16 cellular contexts compared by ENCODE assay signal in genomic region chr9:19465571-19466267, GRCh38. TPM values are rescaled to one million over a fixed set of nuclear protein-coding genes. Genes with fewer than 3 reads are reported as not detected.
DNase-seq lines count a peak whose midpoint lies in the region; ATAC-seq, FAIRE-seq and TF ChIP-seq lines count a peak whose summit lies in the region.
"Had no signal": no experiment of that assay in that cellular context is flagged by ENCODE, and none has a peak within 500 bp of the region (broad histone marks: within the 10 kb centered on the region; RNA-seq: fewer than 3 reads in every experiment).

No MANE protein-coding gene starts in this region.

- POLR2A ChIA-PET in HepG2 (lab: Yijun Ruan, JAX): interaction anchor here (0.6 to 1.9 kb wide), 2 partner anchors 310 to 417 kb away, joined by 3 to 8 read pairs; partner anchors contain the start of gene RRAGA
- POLR2A ChIA-PET in PC-9 (lab: Charles Lee; ENCODE audit: unreplicated experiment): no interaction called here

- TF ChIP-seq POLR2A in HepG2 (IDR thresholded peaks at IDR 0.05; ENCODE audit: insufficient read depth in 1 of 2, low read depth in 2 of 2, low read length in 2 of 2) (no peak), right lobe of liver (IDR thresholded peaks at IDR 0.05) (no peak)

- H3K4me1 Mint-ChIP-seq in HFFc6 (ENCODE audit: low read depth): peaks cover 7% of the 10 kb centered on the region; the same call in 1 of the 2 replicates
- H3K4me1 Mint-ChIP-seq in stimulated activated naive B cell treated with anti-CD40 and anti-IgM and Interleukin-4, amounts not matched to agents 10 μg/mL and 1 μg/mL and 100 μg/mL, for 72 hours: peaks cover 8 to 16% of the 10 kb centered on the region in 2 donors

- no peak overlapping the region for H3K9ac ChIP-seq in HepG2 (ENCODE audit: insufficient read depth, low read depth, low read length)

- H3K4me3 ChIP-seq in HepG2 (replicated peaks in 1 of 3; ENCODE audit: insufficient read depth in 1 of 3, low read depth in 2 of 3, low read length in 3 of 3) (no peak overlapping the region), right lobe of liver (no peak overlapping the region), PC-9 (no peak overlapping the region)

- CTCF ChIA-PET in HepG2 (lab: Yijun Ruan, JAX; ENCODE audit: low intra/inter-chr PET ratio, low total read pairs): no interaction called here
- CTCF ChIA-PET in PC-9 (lab: Charles Lee): interaction anchor here (0.8 to 1.1 kb wide), 2 partner anchors 11 to 417 kb away, joined by 3 to 10 read pairs; partner anchors contain the start of gene RRAGA

- H3K9me2 ChIP-seq in PC-9 (ENCODE audit: insufficient read depth): no peaks in the 10 kb centered on the region

- in situ Hi-C loops in HepG2 (cut with HindIII; ENCODE audit: extremely low pct_ligation_motif_present, low pct_unique_long_range_greater_than_20kb): loop anchor here (10.0 kb wide), 1 partner anchor 421 kb away; the partner anchor contains the start of gene RRAGA

- intact Hi-C loops in HepG2 (cut with micrococcal nuclease; ENCODE audit: unreplicated experiment) (no loop called here), right lobe of liver (cut with DNase I) (no loop called here), PC-9 (cut with micrococcal nuclease; ENCODE audit: unreplicated experiment) (no loop called here), left colon (cut with DNase I, micrococcal nuclease) (no loop called here)

- no peak for TF ChIP-seq EP300 in HepG2 (IDR thresholded peaks at IDR 0.05; ENCODE audit: low read depth in 2 of 2, low read length in 2 of 2)
- TF ChIP-seq EP300 in HepG2 (CRISPR knock-in tag; IDR thresholded peaks at IDR 0.05; ENCODE audit: borderline replicate concordance): no peak

- no peak for FAIRE-seq in HepG2 (lab: Jason Lieb, UNC)
- FAIRE-seq: astrocyte had no signal

- H3K27me3 Mint-ChIP-seq in HFFc6 (ENCODE audit: insufficient read depth): peaks cover 2% of the 10 kb centered on the region
- peaks cover 0 to 19% of the 10 kb centered on the region in 2 donors for H3K27me3 Mint-ChIP-seq in stimulated activated naive B cell treated with anti-CD40 and anti-IgM and Interleukin-4, amounts not matched to agents 10 μg/mL and 1 μg/mL and 100 μg/mL, for 72 hours
- H3K27me3 Mint-ChIP-seq: CD4-positive, alpha-beta memory T cell; stimulated activated naive CD8-positive, alpha-beta T cell treated with anti-CD3 and anti-CD28 coated beads, Interleukin-15, Interleukin-2, amounts not matched to agents 100 ng/mL and 50 ng/mL, for 24 hours had no signal

- H3K27me3 ChIP-seq in HepG2 (ENCODE audit: control insufficient read depth in 1 of 2, insufficient read depth in 2 of 2, low read length in 2 of 2): peaks cover 0 to 10% of the 10 kb centered on the region in 2 experiments; a peak in 3 of 5 replicates
- no peaks in the 10 kb centered on the region for H3K27me3 ChIP-seq in right lobe of liver
- H3K27me3 ChIP-seq in PC-9 (ENCODE audit: insufficient read depth, low read depth): no peaks in the 10 kb centered on the region
- H3K27me3 ChIP-seq in layer of hippocampus (ENCODE audit: control insufficient read depth, insufficient read depth, low read length): no peaks in the 10 kb centered on the region
- H3K27me3 ChIP-seq: tibial nerve had no signal

- H3K4me3 Mint-ChIP-seq in HFFc6: no peak overlapping the region
- H3K4me3 Mint-ChIP-seq in stimulated activated naive B cell treated with anti-CD40 and anti-IgM and Interleukin-4, amounts not matched to agents 10 μg/mL and 1 μg/mL and 100 μg/mL, for 72 hours: no peak overlapping the region

- no TSS peak for BruUV-seq in HepG2 (replicated peaks; lab: Mats Ljungman, UMichigan)
- BruUV-seq in PC-9 (replicated peaks; lab: Mats Ljungman, UMichigan): no TSS peak

- H2AFZ ChIP-seq in HepG2 (ENCODE audit: low read length) (peak overlapping the region; percentile 17), PC-9 (no peak overlapping the region)

- TF ChIP-seq CTCF in HepG2 (CRISPR knock-in tag; IDR thresholded peaks at IDR 0.05) (no peak), right lobe of liver (IDR thresholded peaks at IDR 0.05) (no peak), PC-9 (conservative IDR thresholded peaks at IDR 0.05) (no peak), GM10266 (IDR thresholded peaks at IDR 0.05; ENCODE audit: control insufficient read depth, insufficient read depth, low read depth, missing control alignments) (no peak), HFFc6 (IDR thresholded peaks at IDR 0.05) (no peak)

- H3K27ac ChIP-seq in HepG2 (ENCODE audit: extremely low read length, insufficient read depth, low read length) (no peak overlapping the region), right lobe of liver (no peak overlapping the region), PC-9 (no peak overlapping the region), layer of hippocampus (ENCODE audit: low read depth, low read length) (peak overlapping the region; percentile 64)
- H3K27ac ChIP-seq: left lung, prostate gland had no signal

- no peaks in the 10 kb centered on the region for H3K36me3 Mint-ChIP-seq in HFFc6 (ENCODE audit: low read depth)
- H3K36me3 Mint-ChIP-seq in stimulated activated naive B cell treated with anti-CD40 and anti-IgM and Interleukin-4, amounts not matched to agents 10 μg/mL and 1 μg/mL and 100 μg/mL, for 72 hours: no peaks in the 10 kb centered on the region
- H3K36me3 Mint-ChIP-seq: CD4-positive, alpha-beta memory T cell had no signal

- no peaks in the 10 kb centered on the region for H4K20me1 ChIP-seq in HepG2 (ENCODE audit: insufficient read depth, low read length)
- H4K20me1 ChIP-seq in PC-9 (ENCODE audit: insufficient read depth): no peaks in the 10 kb centered on the region

- H3K27ac Mint-ChIP-seq in HFFc6: no peak overlapping the region
- no peak overlapping the region for H3K27ac Mint-ChIP-seq in stimulated activated naive B cell treated with anti-CD40 and anti-IgM and Interleukin-4, amounts not matched to agents 10 μg/mL and 1 μg/mL and 100 μg/mL, for 72 hours
- H3K27ac Mint-ChIP-seq: stimulated activated naive CD8-positive, alpha-beta T cell treated with anti-CD3 and anti-CD28 coated beads, Interleukin-15, Interleukin-2, amounts not matched to agents 100 ng/mL and 50 ng/mL, for 24 hours had no signal

- DNase-seq in HepG2 (ENCODE audit: low spot score) (no peak), right lobe of liver (no peak), PC-9 (no peak), GM10266 (ENCODE audit: extremely low spot score) (no peak), HFFc6 (no peak), left colon (no peak)
- no peak for DNase-seq in stimulated activated naive B cell treated with anti-CD40 and anti-IgM and Interleukin-4, amounts not matched to agents 10 μg/mL and 1 μg/mL and 100 μg/mL, for 72 hours
- DNase-seq: NCI-H2081 treated with DMSO at 0.1 percent for 48 hours, SHP77 treated with DMSO at 0.1 percent for 48 hours had no signal

- TF ChIP-seq RAD21 in HepG2 (CRISPR knock-in tag; IDR thresholded peaks at IDR 0.05): no peak

- H3K4me1 ChIP-seq in HepG2 (ENCODE audit: insufficient read depth, low read length) (peaks cover 11% of the 10 kb centered on the region), right lobe of liver (peaks cover 0 to 8% (median 0%) of the 10 kb centered on the region in 4 donors), PC-9 (replicated peaks; ENCODE audit: insufficient read depth) (no peaks in the 10 kb centered on the region)
- H3K4me1 ChIP-seq: prostate gland had no signal

- no peaks in the 10 kb centered on the region for H3K9me3 ChIP-seq in HepG2 (ENCODE audit: low read length)
- H3K9me3 ChIP-seq in right lobe of liver: no peaks in the 10 kb centered on the region
- no peaks in the 10 kb centered on the region for H3K9me3 ChIP-seq in PC-9 (ENCODE audit: insufficient read depth, low read depth)
- H3K9me3 ChIP-seq: left lung, prostate gland, tibial nerve had no signal

- no peaks in the 10 kb centered on the region for H3K9me3 Mint-ChIP-seq in HFFc6
- no peaks in the 10 kb centered on the region for H3K9me3 Mint-ChIP-seq in stimulated activated naive B cell treated with anti-CD40 and anti-IgM and Interleukin-4, amounts not matched to agents 10 μg/mL and 1 μg/mL and 100 μg/mL, for 72 hours
- H3K9me3 Mint-ChIP-seq: stimulated activated naive CD8-positive, alpha-beta T cell treated with anti-CD3 and anti-CD28 coated beads, Interleukin-15, Interleukin-2, amounts not matched to agents 100 ng/mL and 50 ng/mL, for 24 hours had no signal

- H3K79me2 ChIP-seq in HepG2 (ENCODE audit: insufficient read depth, low read length): no peaks in the 10 kb centered on the region
- no peaks in the 10 kb centered on the region for H3K79me2 ChIP-seq in PC-9 (ENCODE audit: low read depth)

- ATAC-seq in HepG2 (no peak), right lobe of liver (no peak), left colon (no peak)
- no peak for ATAC-seq in stimulated activated naive B cell treated with anti-CD40 and anti-IgM and Interleukin-4, amounts not matched to agents 10 μg/mL and 1 μg/mL and 100 μg/mL, for 72 hours (replicated peaks)

- no peaks in the 10 kb centered on the region for H3K36me3 ChIP-seq in HepG2 (replicated peaks in 1 of 2; ENCODE audit: control insufficient read depth in 1 of 2, insufficient read depth in 2 of 2, low read length in 2 of 2)
- no peaks in the 10 kb centered on the region for H3K36me3 ChIP-seq in right lobe of liver
- no peaks in the 10 kb centered on the region for H3K36me3 ChIP-seq in PC-9 (ENCODE audit: low read depth)
- H3K36me3 ChIP-seq: left lung, prostate gland, tibial nerve had no signal

- no peaks in the 10 kb centered on the region for H3F3A ChIP-seq in PC-9 (ENCODE audit: insufficient read depth, low read depth)

- peak overlapping the region; percentile 98; the same call in 1 of the 2 replicates for H3K4me2 ChIP-seq in HepG2 (ENCODE audit: low read depth, low read length)
- peak overlapping the region; percentile 53; the same call in 1 of the 2 replicates for H3K4me2 ChIP-seq in PC-9

- WGBS in HepG2 (ENCODE audit: low lambda C conversion rate): 77% methylated on average over 12 of the region's 13 CpGs
- 97% methylated on average over 6 of the region's 13 CpGs for WGBS in right lobe of liver (ENCODE audit: insufficient coverage, low coverage, low lambda C conversion rate, missing lambda C conversion rate)

RNA-seq across cellular contexts. Expression of gene ACER2, which starts 56.9 kb away (rescaled TPM):
- 2.1 and 3.4 TPM in 2 replicates for total RNA-seq in HepG2 (2016; rRNA removed; fragmentation: Illumina TruSeq; extraction: Trizol)
- 1.2 and 1.5 TPM in 2 replicates for total RNA-seq in HepG2 (2016; cell fraction: cytosol; rRNA removed; fragmentation: Illumina TruSeq; extraction: Trizol; ENCODE audit: low read depth)
- 1.9 and 2.6 TPM in 2 replicates for total RNA-seq in HepG2 (2016; cell fraction: insoluble cytoplasmic fraction; rRNA removed; fragmentation: Illumina TruSeq; extraction: Trizol)
- total RNA-seq in HepG2 (2016; cell fraction: membrane; rRNA removed; fragmentation: Illumina TruSeq; extraction: Trizol): 0.93 and 1.0 TPM in 2 replicates
- total RNA-seq in HepG2 (2016; cell fraction: nucleus; rRNA removed; fragmentation: Illumina TruSeq; extraction: Trizol): 3.6 and 3.9 TPM in 2 replicates
- polyA plus RNA-seq in HepG2 (2011; rRNA removed): 1.9 and 2.6 TPM in 2 replicates
- polyA plus RNA-seq in HepG2 (2011; cell fraction: cytosol; rRNA removed): 1.6 and 2.5 TPM in 2 replicates
- 1.7 and 2.5 TPM in 2 replicates for polyA plus RNA-seq in HepG2 (2011; cell fraction: nucleus; rRNA removed)
- polyA plus RNA-seq in HepG2 (2012): 0.88 and 0.91 TPM in 2 replicates
- polyA plus RNA-seq in HepG2 (2016; cell fraction: cytosol; fragmentation: Illumina TruSeq; extraction: Trizol; ENCODE audit: low read depth): 0.09 and 0.10 TPM in 2 replicates
- 0.88 and 1.1 TPM in 2 replicates for polyA plus RNA-seq in HepG2 (2016; cell fraction: insoluble cytoplasmic fraction; fragmentation: Illumina TruSeq; extraction: Trizol; ENCODE audit: low read depth)
- 0.19 and 0.26 TPM in 2 replicates for polyA plus RNA-seq in HepG2 (2016; cell fraction: membrane; fragmentation: Illumina TruSeq; extraction: Trizol; ENCODE audit: low read depth)
- 4.1 and 4.3 TPM in 2 replicates for polyA plus RNA-seq in HepG2 (2016; cell fraction: nucleus; fragmentation: Illumina TruSeq; extraction: Trizol; ENCODE audit: insufficient read depth, low read depth)
- 10.2 and 11.3 TPM in 2 replicates for polyA minus RNA-seq in HepG2 (2011; rRNA and poly(A)+ RNA removed; ENCODE audit: low replicate concordance)
- polyA minus RNA-seq in HepG2 (2011; cell fraction: cytosol; rRNA and poly(A)+ RNA removed): 3.8 and 6.3 TPM in 2 replicates
- 2.7 and 4.1 TPM in 2 replicates for polyA minus RNA-seq in HepG2 (2011; cell fraction: nucleus; rRNA and poly(A)+ RNA removed)
- total RNA-seq in right lobe of liver: 1 to 10 TPM; 1.8 to 9.1 (median 3.7) TPM
- total RNA-seq in PC-9 (2021): 3.8 and 4.3 TPM in 2 replicates
- 1 to 10 TPM; 1.2 to 1.9 (median 1.6) TPM for total RNA-seq in HFFc6 (2021; fragmentation: NEBNext Ultra II Directional; extraction: Animal tissue kit (Norgen Biotek cat#: 25700))
- 10 to 100 TPM in 1 of 2 donors, 1 to 10 TPM in 1; 9.0 to 15.3 TPM for total RNA-seq in left colon
